8 cellular contexts compared by ENCODE assay signal in genomic region chr6:106973841-106974336, GRCh38. TPM values are rescaled to one million over a fixed set of nuclear protein-coding genes. Genes with fewer than 3 reads are reported as not detected.
A peak's percentile ranks its signal among the peaks of the same experiment; 100 is the strongest.
DNase-seq lines count a peak whose midpoint lies in the region; ATAC-seq and TF ChIP-seq lines count a peak whose summit lies in the region.

No MANE protein-coding gene starts in this region.

- H3K4me1 ChIP-seq in cardiac muscle cell (ENCODE audit: low read depth) (peaks cover 6% of the 10 kb centered on the region), right atrium auricular region (peaks cover 0 to 24% of the 10 kb centered on the region in 2 donors), SJSA1 (replicated peaks) (peaks cover 11% of the 10 kb centered on the region), rectal smooth muscle tissue (ENCODE audit: control insufficient read depth, insufficient read depth, low read length) (no peaks in the 10 kb centered on the region)

- peak overlapping the region; percentile 75 for H3K4me3 ChIP-seq in cardiac muscle cell
- peak overlapping the region in 1 of 2 donors; percentile 57 for H3K4me3 ChIP-seq in right atrium auricular region
- peak overlapping the region; percentile 77 for H3K4me3 ChIP-seq in SJSA1
- H3K4me3 ChIP-seq in fibroblast of pulmonary artery (replicated peaks; ENCODE audit: low read depth, low read length): peak overlapping the region; percentile 7
- H3K4me3 ChIP-seq in rectal smooth muscle tissue (ENCODE audit: low read length): peak overlapping the region; percentile 80

- no peaks in the 10 kb centered on the region for H3K9me3 ChIP-seq in cardiac muscle cell (ENCODE audit: low read depth)
- no peaks in the 10 kb centered on the region for H3K9me3 ChIP-seq in right atrium auricular region
- H3K9me3 ChIP-seq in SJSA1 (replicated peaks): 0 out of 2 replicates have a peak, but pooled peaks cover 2% of the 10 kb centered on the region

- DNase-seq in cardiac muscle cell (ENCODE audit: low read depth in 1 of 2, low spot score in 1 of 2) (peak in 1 of 2 donors; percentile 52), right atrium auricular region (ENCODE audit: low spot score) (no peak), SJSA1 (ENCODE audit: low read depth in 1 of 2, low spot score in 2 of 2) (peak in 1 of 2 experiments; percentile 47), fibroblast of pulmonary artery (ENCODE audit: low read depth) (no peak), cerebellar cortex (ENCODE audit: low spot score) (no peak), OCI-M2 (lab: John Stamatoyannopoulos, UW; ENCODE audit: unreplicated experiment) (no peak)

- no peak for ATAC-seq in HG02588 (IDR thresholded peaks at IDR 0.05; ENCODE audit: unreplicated experiment)

- no peaks in the 10 kb centered on the region for H3K36me3 ChIP-seq in cardiac muscle cell
- H3K36me3 ChIP-seq in right atrium auricular region: no peaks in the 10 kb centered on the region
- peaks cover 29% of the 10 kb centered on the region for H3K36me3 ChIP-seq in SJSA1
- H3K36me3 ChIP-seq in rectal smooth muscle tissue (ENCODE audit: control insufficient read depth, insufficient read depth, low read length): no peaks in the 10 kb centered on the region

- TF ChIP-seq CTCF in cardiac muscle cell (IDR thresholded peaks at IDR 0.05; ENCODE audit: low read depth, low read length) (no peak), right atrium auricular region (IDR thresholded peaks at IDR 0.05) (no peak), fibroblast of pulmonary artery (IDR thresholded peaks at IDR 0.05; ENCODE audit: low read length, missing control alignments) (no peak)

- H3K27ac ChIP-seq in cardiac muscle cell: no peak overlapping the region
- H3K27ac ChIP-seq in right atrium auricular region: no peak overlapping the region
- peak overlapping the region; percentile 63 for H3K27ac ChIP-seq in SJSA1
- H3K27ac ChIP-seq in rectal smooth muscle tissue (ENCODE audit: low read depth, low read length): no peak overlapping the region

- H3K27me3 ChIP-seq in cardiac muscle cell: no peaks in the 10 kb centered on the region
- H3K27me3 ChIP-seq in right atrium auricular region: peaks cover 16 to 40% of the 10 kb centered on the region in 2 donors
- H3K27me3 ChIP-seq in SJSA1 (replicated peaks): peaks cover 4% of the 10 kb centered on the region
- H3K27me3 ChIP-seq in rectal smooth muscle tissue (ENCODE audit: control insufficient read depth, insufficient read depth, low read length): peaks cover 10% of the 10 kb centered on the region

- peak overlapping the region; percentile 5 for H3K9ac ChIP-seq in rectal smooth muscle tissue (ENCODE audit: low read length)

RNA-seq across cellular contexts. Expression of gene CD24, which starts 0.6 kb away (rescaled TPM):
- total RNA-seq in cardiac muscle cell: 109 and 166 TPM in 2 replicates
- 148 and 168 TPM in 2 replicates for polyA plus RNA-seq in cardiac muscle cell
- total RNA-seq in right atrium auricular region: under 1 TPM; 0.41 to 0.63 TPM
- 299 and 431 TPM in 2 replicates for total RNA-seq in SJSA1 (2014; rRNA removed; shearing (Covaris generic))

RNA-seq across cellular contexts. Expression of gene MTRES1, which starts 54.1 kb away (rescaled TPM):
- total RNA-seq in cardiac muscle cell (18.3 and 23.1 TPM in 2 replicates), right atrium auricular region (10 to 100 TPM in 1 of 2 donors, 1 to 10 TPM in 1; 10.0 to 22.2 TPM)
- polyA plus RNA-seq in cardiac muscle cell: 37.8 and 44.8 TPM in 2 replicates
- total RNA-seq in SJSA1 (2014; rRNA removed; shearing (Covaris generic)): 20.4 and 22.0 TPM in 2 replicates

Comparison
In these comparisons a context has a peak if more than half of its experiments do, and no peak if none do; other contexts are left out.
1. RNA of gene CD24, which starts 0.6 kb away (total RNA-seq): 299 to 431 TPM in SJSA1 and 109 to 166 TPM in cardiac muscle cell; 0.41 to 0.63 TPM in right atrium auricular region; every median in the first group is over 10 times any median in the second.